18 cellular contexts compared by ENCODE assay signal in the genomic region with DNA sequence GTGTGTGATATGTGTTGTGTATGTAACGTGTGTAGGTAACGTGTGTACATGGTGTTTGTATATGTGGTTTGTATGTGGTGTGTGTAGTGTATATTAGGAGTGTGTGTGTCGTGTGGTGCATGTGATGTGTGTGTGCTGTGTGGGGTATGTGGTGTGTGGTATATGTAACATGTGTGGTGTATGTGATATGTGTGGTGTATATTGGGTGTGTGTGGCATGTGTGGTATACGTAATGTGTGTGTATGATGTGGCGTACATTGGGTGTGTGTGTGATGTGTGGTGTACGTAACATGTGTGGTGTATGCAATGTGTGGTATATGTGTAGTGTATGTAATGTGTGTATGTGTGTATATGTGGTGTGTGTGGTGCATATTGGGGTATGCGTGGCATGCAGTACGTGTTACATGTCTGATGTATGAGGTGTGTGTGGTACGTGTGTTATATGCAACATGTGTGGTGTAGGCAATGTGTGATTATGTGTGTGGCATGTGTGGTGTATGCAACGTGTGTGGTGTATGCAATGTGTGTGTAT. TPM values are rescaled to one million over a fixed set of nuclear protein-coding genes. Genes with fewer than 3 reads are reported as not detected.
DNase-seq lines count a peak whose midpoint lies in the region; ATAC-seq, FAIRE-seq and TF ChIP-seq lines count a peak whose summit lies in the region.
"Had no signal": no experiment of that assay in that cellular context is flagged by ENCODE, and none has a peak within 500 bp of the region (broad histone marks: within the 10 kb centered on the region; RNA-seq: fewer than 3 reads in every experiment).

No MANE protein-coding gene starts in this region.

- BruUV-seq in IMR-90 (replicated peaks; lab: Mats Ljungman, UMichigan): no TSS peak

- H3K9me3 ChIP-seq in IMR-90 (ENCODE audit: control insufficient read depth, insufficient read depth, low read length) (peaks cover 9% of the 10 kb centered on the region), H1 (ENCODE audit: insufficient read depth in 2 of 2, low read depth in 1 of 2, low read length in 1 of 2) (peaks cover 0 to 10% of the 10 kb centered on the region in 2 experiments; a peak in 2 of 4 replicates), trophoblast cell (ENCODE audit: insufficient read depth, low read depth, low read length) (peaks cover 5% of the 10 kb centered on the region), psoas muscle (no peaks in the 10 kb centered on the region)
- H3K9me3 ChIP-seq: Caco-2 had no signal

- H2AK5ac ChIP-seq in IMR-90 (ENCODE audit: low read depth, low read length) (no peak overlapping the region), H1 (ENCODE audit: low read depth, low read length) (peak overlapping the region; percentile 87), trophoblast cell (ENCODE audit: low read length) (no peak overlapping the region)

- in situ Hi-C loops in IMR-90 (cut with MboI; ENCODE audit: low sequenced_read_pairs): no loop called here

- peaks cover 0 to 9% of the 10 kb centered on the region in 2 experiments; a peak in 2 of 4 replicates for H3K79me2 ChIP-seq in H1 (ENCODE audit: control insufficient read depth in 1 of 2, insufficient read depth in 2 of 2, low read length in 2 of 2)
- no peaks in the 10 kb centered on the region for H3K79me2 ChIP-seq in trophoblast cell (ENCODE audit: control insufficient read depth, insufficient read depth, low read length, poor library complexity)

- H2AFZ ChIP-seq in IMR-90 (replicated peaks; ENCODE audit: low read length, poor library complexity): no peak overlapping the region
- no peak overlapping the region for H2AFZ ChIP-seq in H1 (ENCODE audit: low read length)
- no peak overlapping the region for H2AFZ ChIP-seq in trophoblast cell (ENCODE audit: insufficient read depth, low read length, poor library complexity)

- H3K36me3 ChIP-seq in IMR-90 (ENCODE audit: control insufficient read depth, insufficient read depth, low read length) (no peaks in the 10 kb centered on the region), H1 (ENCODE audit: control insufficient read depth in 2 of 4, insufficient read depth in 4 of 4, low read length in 3 of 4) (no peaks in the 10 kb centered on the region; a peak in 1 of 8 replicates), trophoblast cell (ENCODE audit: control insufficient read depth in 1 of 2, insufficient read depth in 2 of 2, low read length in 2 of 2) (no peaks in the 10 kb centered on the region), psoas muscle (ENCODE audit: insufficient read depth in 1 of 2, low read depth in 1 of 2) (no peaks in the 10 kb centered on the region)

- H3K14ac ChIP-seq in IMR-90 (replicated peaks; ENCODE audit: low read depth, low read length): no peak overlapping the region
- H3K14ac ChIP-seq in H1 (ENCODE audit: insufficient read length): no peak overlapping the region
- H3K14ac ChIP-seq in trophoblast cell (ENCODE audit: low read length): no peak overlapping the region

- H4K91ac ChIP-seq in IMR-90 (ENCODE audit: insufficient read depth, low read depth, low read length) (no peak overlapping the region), H1 (replicated peaks; ENCODE audit: insufficient read length, low read length) (peak overlapping the region; percentile 71), trophoblast cell (ENCODE audit: low read depth, low read length) (no peak overlapping the region)

- TF ChIP-seq EP300 in H1 (IDR thresholded peaks at IDR 0.05; ENCODE audit: borderline replicate concordance in 1 of 2, low read depth in 2 of 2, low read length in 2 of 2): no peak

- DNase-seq in GM12891 (ENCODE audit: insufficient read length, low spot score) (no peak), IMR-90 (no peak), H1 (ENCODE audit: low read depth in 1 of 2, low spot score in 2 of 2) (no peak), trophoblast cell (no peak), psoas muscle (no peak), midbrain (lab: John Stamatoyannopoulos, UW) (no peak)
- DNase-seq: AML-193; Caco-2; CD4-positive, alpha-beta T cell; DMS153; DMS79; GDM1; GOT3; H9; KG1 had no signal

- H3K18ac ChIP-seq in IMR-90 (ENCODE audit: low read depth, low read length) (no peak overlapping the region), H1 (ENCODE audit: extremely low read depth, low read length) (no peak overlapping the region), trophoblast cell (ENCODE audit: low read length) (no peak overlapping the region)

- H4K12ac ChIP-seq in trophoblast cell (ENCODE audit: low read depth, low read length): no peak overlapping the region

- no peak overlapping the region for H4K5ac ChIP-seq in IMR-90 (ENCODE audit: low read depth, low read length)
- H4K5ac ChIP-seq in H1 (ENCODE audit: insufficient read length, low read depth, low read length): no peak overlapping the region

- H3K56ac ChIP-seq in IMR-90 (ENCODE audit: extremely low read depth, insufficient read depth, low read length) (no peak overlapping the region), H1 (replicated peaks; ENCODE audit: insufficient read length, low read depth, low read length) (peak overlapping the region; percentile 80)

- no peak for TF ChIP-seq RAD21 in IMR-90 (IDR thresholded peaks at IDR 0.05; ENCODE audit: low read length)
- no peak for TF ChIP-seq RAD21 in H1 (IDR thresholded peaks at IDR 0.05 in 1 of 2, conservative IDR thresholded peaks at IDR 0.05 in 1 of 2; ENCODE audit: low read depth in 2 of 2, low read length in 2 of 2)

- H3K9ac ChIP-seq in IMR-90 (ENCODE audit: low read depth, low read length) (no peak overlapping the region), H1 (replicated peaks in 1 of 4; ENCODE audit: extremely low read depth in 1 of 4, low read depth in 3 of 4, low read length in 3 of 4) (peak overlapping the region in 1 of 4 experiments; percentile 21; a peak in 1 of 7 replicates), trophoblast cell (ENCODE audit: low read length) (no peak overlapping the region)

- WGBS in IMR-90 (ENCODE audit: extremely low coverage in 2 of 2, insufficient read length in 1 of 2), 2 experiments: 79 to 100% methylated on average over 2 to 8 of the region's 10 CpGs
- 88 to 100% methylated on average over 3 to 10 of the region's 10 CpGs for WGBS in H1 (ENCODE audit: extremely low coverage in 1 of 2, insufficient coverage in 1 of 2, insufficient read length in 1 of 2, insufficient replicate concordance in 2 of 2, low coverage in 1 of 2, low lambda C conversion rate in 2 of 2, missing lambda C conversion rate in 1 of 2), 2 experiments
- 100% methylated on average over 7 of the region's 10 CpGs for WGBS in trophoblast cell (ENCODE audit: extremely low coverage, insufficient coverage, insufficient read length)
- 97 to 99% (median 98%) methylated on average over 10 of the region's 10 CpGs for WGBS in psoas muscle, 3 donors

- no peaks in the 10 kb centered on the region for H4K20me1 ChIP-seq in IMR-90 (ENCODE audit: insufficient read depth, low read length)
- H4K20me1 ChIP-seq in H1 (replicated peaks in 1 of 2; ENCODE audit: control insufficient read depth in 1 of 2, insufficient read depth in 2 of 2, low read length in 2 of 2): peaks cover 0 to 18% of the 10 kb centered on the region in 2 experiments

- H3K27me3 ChIP-seq in IMR-90 (ENCODE audit: control insufficient read depth, insufficient read depth, low read length) (no peaks in the 10 kb centered on the region), H1 (replicated peaks in 1 of 4; ENCODE audit: control insufficient read depth in 3 of 4, extremely low read depth in 1 of 4, insufficient read depth in 3 of 4, low read length in 3 of 4) (no peaks in the 10 kb centered on the region; a peak in 1 of 7 replicates), trophoblast cell (ENCODE audit: insufficient read depth, low read length) (no peaks in the 10 kb centered on the region), psoas muscle (ENCODE audit: insufficient read depth in 3 of 3, low read length in 2 of 3) (no peaks in the 10 kb centered on the region)

- no peak overlapping the region for H2AK9ac ChIP-seq in IMR-90 (replicated peaks; ENCODE audit: low read depth, low read length, poor library complexity)

- no peak overlapping the region for H2BK15ac ChIP-seq in IMR-90 (ENCODE audit: low read depth, low read length)
- H2BK15ac ChIP-seq in H1 (ENCODE audit: low read length): no peak overlapping the region

- FAIRE-seq in GM12891 (lab: Jason Lieb, UNC) (peak; percentile 93), H1 (lab: Jason Lieb, UNC) (no peak)
- FAIRE-seq: A204.1 had no signal

- H2BK5ac ChIP-seq in IMR-90 (ENCODE audit: low read depth, low read length, poor library complexity, severe bottlenecking) (peak overlapping the region; percentile 76), H1 (ENCODE audit: low read depth, low read length) (no peak overlapping the region), trophoblast cell (ENCODE audit: low read depth, low read length, poor library complexity) (no peak overlapping the region)

- no peak overlapping the region for H2BK20ac ChIP-seq in IMR-90 (ENCODE audit: low read depth, low read length)
- H2BK20ac ChIP-seq in H1 (ENCODE audit: low read length): no peak overlapping the region

- TF ChIP-seq CTCF in IMR-90 (conservative IDR thresholded peaks at IDR 0.05; ENCODE audit: low read depth, low read length): no peak
- no peak for TF ChIP-seq CTCF in H1 (IDR thresholded peaks at IDR 0.05; ENCODE audit: control extremely low read depth in 1 of 3, insufficient read depth in 1 of 3, low read depth in 1 of 3, low read length in 3 of 3)
- TF ChIP-seq CTCF in psoas muscle (IDR thresholded peaks at IDR 0.05): no peak

- no peak for TF ChIP-seq POLR2A in GM12891 (IDR thresholded peaks at IDR 0.05; ENCODE audit: low read depth, low read length)
- no peak for TF ChIP-seq POLR2A in IMR-90 (IDR thresholded peaks at IDR 0.05; ENCODE audit: low read depth, low read length)
- TF ChIP-seq POLR2A in H1 (IDR thresholded peaks at IDR 0.05; ENCODE audit: control extremely low read depth in 1 of 2, low read depth in 2 of 2, low read length in 2 of 2): no peak

- POLR2A ChIA-PET in IMR-90 (lab: Charles Lee; ENCODE audit: unreplicated experiment) (no interaction called here), H1 (lab: Charles Lee; ENCODE audit: partially characterized antibody) (no interaction called here)

- H3K23ac ChIP-seq in IMR-90 (ENCODE audit: low read depth, low read length) (no peak overlapping the region), H1 (ENCODE audit: insufficient read length) (peak overlapping the region; percentile 79), trophoblast cell (ENCODE audit: low read length) (peak overlapping the region; percentile 47)

- no peaks in the 10 kb centered on the region for H3K9me1 ChIP-seq in IMR-90 (ENCODE audit: insufficient read depth, low read length)

- CTCF ChIA-PET in IMR-90 (lab: Yijun Ruan, JAX): no interaction called here
- CTCF ChIA-PET in H1 (lab: Charles Lee; ENCODE audit: partially characterized antibody): no interaction called here

- H4K8ac ChIP-seq in IMR-90 (ENCODE audit: low read depth in 2 of 2, low read length in 2 of 2): no peak overlapping the region
- no peak overlapping the region for H4K8ac ChIP-seq in H1 (ENCODE audit: extremely low read depth, insufficient read depth, low read length)
- no peak overlapping the region for H4K8ac ChIP-seq in trophoblast cell (ENCODE audit: low read depth, low read length)

- dilution Hi-C loops in IMR-90 (cut with HindIII; ENCODE audit: low sequenced_read_pairs, unreplicated experiment): no loop called here

- H3K23me2 ChIP-seq in H1 (ENCODE audit: low read depth, low read length): peaks cover 20% of the 10 kb centered on the region; the same call in 1 of the 2 replicates

- H3K27ac ChIP-seq in IMR-90 (ENCODE audit: insufficient read depth, low read length) (no peak overlapping the region), H1 (ENCODE audit: low read depth, low read length) (no peak overlapping the region), trophoblast cell (ENCODE audit: low read depth, low read length) (no peak overlapping the region), psoas muscle (no peak overlapping the region)
- H3K27ac ChIP-seq: C4-2B had no signal

- H3K4me1 ChIP-seq in IMR-90 (ENCODE audit: control insufficient read depth, insufficient read depth, low read length) (no peaks in the 10 kb centered on the region), H1 (replicated peaks in 1 of 4; ENCODE audit: control insufficient read depth in 3 of 4, insufficient read depth in 4 of 4, low read length in 3 of 4) (peaks cover 0 to 4% (median 3%) of the 10 kb centered on the region in 4 experiments; a peak in 3 of 7 replicates), trophoblast cell (ENCODE audit: control insufficient read depth in 1 of 2, insufficient read depth in 2 of 2, low read length in 2 of 2) (peaks cover 4 to 19% of the 10 kb centered on the region in 2 experiments), psoas muscle (no peaks in the 10 kb centered on the region)

- H2BK120ac ChIP-seq in IMR-90 (ENCODE audit: low read depth, low read length): no peak overlapping the region
- no peak overlapping the region for H2BK120ac ChIP-seq in H1 (replicated peaks; ENCODE audit: low read depth, low read length)
- no peak overlapping the region for H2BK120ac ChIP-seq in trophoblast cell (ENCODE audit: insufficient read depth, low read length, poor library complexity)

- ATAC-seq in IMR-90 (ENCODE audit: low read depth) (no peak), psoas muscle (no peak), HG02885 (IDR thresholded peaks at IDR 0.05; ENCODE audit: poor library complexity, unreplicated experiment) (no peak)

- H3K4me2 ChIP-seq in IMR-90 (ENCODE audit: low read depth, low read length): no peak overlapping the region
- no peak overlapping the region for H3K4me2 ChIP-seq in H1 (ENCODE audit: insufficient read depth in 1 of 2, low read depth in 2 of 2, low read length in 2 of 2)
- H3K4me2 ChIP-seq in trophoblast cell (ENCODE audit: low read length): no peak overlapping the region

- intact Hi-C loops in IMR-90 (cut with micrococcal nuclease) (loop anchor here (10.0 kb wide), 1 partner anchor 73 kb away; no protein-coding TSS in a partner anchor), psoas muscle (cut with DNase I) (no loop called here)

- H3K4me3 ChIP-seq in IMR-90 (ENCODE audit: insufficient read depth, low read depth, low read length): no peak overlapping the region
- no peak overlapping the region for H3K4me3 ChIP-seq in H1 (ENCODE audit: extremely low read depth in 1 of 4, insufficient read depth in 2 of 4, low read depth in 3 of 4, low read length in 4 of 4)
- peak overlapping the region; percentile 18 for H3K4me3 ChIP-seq in trophoblast cell (ENCODE audit: low read depth, low read length)
- no peak overlapping the region for H3K4me3 ChIP-seq in psoas muscle

- H2BK12ac ChIP-seq in H1 (ENCODE audit: low read depth, low read length) (no peak overlapping the region), trophoblast cell (ENCODE audit: low read length) (no peak overlapping the region)

- H3K4ac ChIP-seq in IMR-90 (ENCODE audit: low read depth, low read length) (no peak overlapping the region), H1 (replicated peaks; ENCODE audit: insufficient read length, low read depth, low read length) (peak overlapping the region; percentile 32), trophoblast cell (ENCODE audit: low read depth, low read length) (no peak overlapping the region)

- no peaks in the 10 kb centered on the region for H3K79me1 ChIP-seq in IMR-90 (ENCODE audit: low read depth in 1 of 2, low read length in 2 of 2)
- H3K79me1 ChIP-seq in H1 (ENCODE audit: low read depth, low read length): no peaks in the 10 kb centered on the region; the same call in 1 of the 2 replicates
- H3K79me1 ChIP-seq in trophoblast cell (ENCODE audit: low read length): no peaks in the 10 kb centered on the region

RNA-seq across cellular contexts. Expression of a gene that starts 41.2 kb away (rescaled TPM):
- polyA plus RNA-seq in GM12891 (2012; ENCODE audit: low read depth, missing spikeins): 0.60 TPM
- total RNA-seq in IMR-90 (2012; rRNA removed): 9.1 and 10.6 TPM in 2 replicates
- polyA plus RNA-seq in IMR-90 (2012; rRNA removed): 4.0 and 5.3 TPM in 2 replicates
- 2.3 and 2.8 TPM in 2 replicates for polyA plus RNA-seq in IMR-90 (2012; cell fraction: cytosol; rRNA removed)
- polyA plus RNA-seq in IMR-90 (2012; cell fraction: nucleus; rRNA removed; ENCODE audit: low replicate concordance): 2.0 and 6.0 TPM in 2 replicates
- total RNA-seq in H1 (2021; fragmentation: NEBNext Ultra II Directional; extraction: Animal tissue kit (Norgen Biotek cat#: 25700)): 3.7 and 3.8 TPM in 2 replicates
- polyA plus RNA-seq in H1 (2011; rRNA removed): 3.5 TPM in 2 replicates
- polyA plus RNA-seq in H1 (2011; cell fraction: cytosol; rRNA removed): 5.8 TPM
- 3.7 TPM for polyA plus RNA-seq in H1 (2011; cell fraction: nucleus; rRNA removed)
- 2.4 to 3.8 TPM (median 3.4 TPM) in 4 replicates for polyA plus RNA-seq in H1 (2012, experiment 1 of 2)
- polyA plus RNA-seq in H1 (2012, experiment 2 of 2): 0.34 TPM
- polyA plus RNA-seq in H1 (2013, experiment 1 of 2): 2.2 TPM
- polyA plus RNA-seq in H1 (2013, experiment 2 of 2): 2.2 TPM
- polyA minus RNA-seq in H1 (2011; rRNA and poly(A)+ RNA removed): 4.4 and 5.6 TPM in 2 replicates
- polyA minus RNA-seq in H1 (2011; cell fraction: cytosol; rRNA and poly(A)+ RNA removed): 3.7 TPM
- polyA minus RNA-seq in H1 (2011; cell fraction: nucleus; rRNA and poly(A)+ RNA removed): 3.9 TPM
- polyA plus RNA-seq in trophoblast cell (2013): 0.72 and 0.94 TPM in 2 replicates
- 10 to 100 TPM; 13.1 to 32.6 (median 27.8) TPM for total RNA-seq in psoas muscle
- 10 to 100 TPM; 13.6 to 30.0 (median 13.8) TPM for polyA plus RNA-seq in psoas muscle
